Comparison of ENCODE assay signal across 13 cellular contexts in genomic region chr3:63051920-63052319, GRCh38.
DNase-seq lines count a peak whose midpoint lies in the region; ATAC-seq, FAIRE-seq and TF ChIP-seq lines count a peak whose summit lies in the region.
"Had no signal": no experiment of that assay in that cellular context is flagged by ENCODE, and none has a peak within 500 bp of the region (broad histone marks: within the 10 kb centered on the region; RNA-seq: fewer than 3 reads in every experiment).

No MANE protein-coding gene starts in this region.

- ATAC-seq in pancreas = peak in 3 of 4 donors; percentile 61 to 72 (median 64)
- no peak for ATAC-seq in HG03280 (IDR thresholded peaks at IDR 0.05; ENCODE audit: unreplicated experiment)
- no peak for ATAC-seq in HG03442 (IDR thresholded peaks at IDR 0.05; ENCODE audit: unreplicated experiment)
- ATAC-seq: HCT116, sciatic nerve had no signal

- DNase-seq in Daoy (ENCODE audit: low read depth) (peak; percentile 78), SK-N-DZ (ENCODE audit: low spot score) (peak; percentile 13), fibroblast of pulmonary artery (ENCODE audit: low read depth) (peak; percentile 2), pancreas (peak in 4 of 6 donors; percentile 14 to 31 (median 18)), SHP77 treated with DMSO at 0.1 percent for 48 hours (lab: John Stamatoyannopoulos, UW) (no peak), D341Med (ENCODE audit: low spot score) (no peak)
- DNase-seq: activated B cell treated with CpG ODN at 0.5 μM for 24 hours; activated T-cell treated with anti-CD3 and anti-CD28 coated beads, Interleukin-2, amount 50 U/mL, for 48 hours; NCI-H1436 treated with DMSO at 0.1 percent for 48 hours had no signal

- H3K27me3 ChIP-seq in pancreas = no peaks in the 10 kb centered on the region

- TF ChIP-seq CTCF in fibroblast of pulmonary artery (IDR thresholded peaks at IDR 0.05; ENCODE audit: low read length, missing control alignments) (no peak), pancreas (IDR thresholded peaks at IDR 0.05) (no peak)

- no peaks in the 10 kb centered on the region for H3K9me3 ChIP-seq in pancreas

- peak overlapping the region in 1 of 4 donors; percentile 13 for H3K27ac ChIP-seq in pancreas

- no peaks in the 10 kb centered on the region for H3K36me3 ChIP-seq in pancreas

- intact Hi-C loops in pancreas (cut with DNase I) = no loop called here

- no peaks in the 10 kb centered on the region for H3K4me1 ChIP-seq in pancreas

- WGBS in pancreas, 2 donors = 20 to 34% methylated on average over 5 of the region's 5 CpGs

- FAIRE-seq in pancreas (lab: Jason Lieb, UNC) = no peak

- H3K4me3 ChIP-seq in fibroblast of pulmonary artery (replicated peaks; ENCODE audit: low read depth, low read length) = no peak overlapping the region
- no peak overlapping the region for H3K4me3 ChIP-seq in pancreas

Comparison
In these comparisons a context has a peak if more than half of its experiments do, and no peak if none do; other contexts are left out.
1. DNase-seq: peak in Daoy (single experiment), SK-N-DZ (single experiment), fibroblast of pulmonary artery (single experiment) and pancreas (4 of 6); none in SHP77 treated with DMSO at 0.1 percent for 48 hours (single experiment) and D341Med (single experiment).
2. ATAC-seq: peak in pancreas (3 of 4); none in HG03280 (single experiment) and HG03442 (single experiment).